14 cellular contexts compared by ENCODE assay signal in the genomic region with DNA sequence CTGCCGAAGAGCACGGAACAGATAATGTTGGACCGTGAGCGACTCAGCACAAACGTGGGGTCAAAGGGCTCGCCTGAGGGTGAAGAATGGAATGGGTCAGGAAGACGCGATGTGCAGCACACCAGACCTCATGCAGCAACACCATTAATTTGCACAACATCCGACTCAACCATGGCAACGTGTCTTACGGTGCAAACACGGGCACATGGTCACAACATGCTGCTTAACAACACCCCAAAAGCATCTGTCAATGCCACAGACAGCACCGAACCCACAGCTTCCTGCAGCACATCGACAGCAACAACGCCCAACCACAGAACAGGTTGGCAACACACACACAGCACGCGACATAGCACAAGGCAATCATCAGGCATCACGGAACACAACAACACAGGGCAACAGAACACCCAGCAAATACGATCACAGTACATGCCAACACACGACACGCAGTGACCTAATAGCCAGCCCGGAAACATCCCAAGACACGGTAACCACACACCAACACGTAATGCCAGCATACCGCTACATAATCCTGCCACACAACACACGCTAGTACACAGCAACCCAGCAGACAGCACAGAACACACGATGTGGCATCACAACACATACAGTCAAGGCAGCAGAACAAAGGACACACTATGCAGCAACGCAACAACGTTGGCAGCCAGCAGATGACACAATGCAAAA. TPM values are rescaled to one million over a fixed set of nuclear protein-coding genes. Genes with fewer than 3 reads are reported as not detected.
DNase-seq lines count a peak whose midpoint lies in the region; ATAC-seq and TF ChIP-seq lines count a peak whose summit lies in the region.
"Not testable (repeated sequence)": the region's sequence is repeated elsewhere in the genome, so short reads cannot be mapped to it uniquely, and the experiment has no call there.
"Had no signal": no experiment of that assay in that cellular context is flagged by ENCODE, and none has a peak within 500 bp of the region (broad histone marks: within the 10 kb centered on the region; RNA-seq: fewer than 3 reads in every experiment).

No MANE protein-coding gene starts in this region.

- not testable (repeated sequence) for H3K9me3 Mint-ChIP-seq in CD14-positive monocyte; activated T-cell treated with anti-CD3 and anti-CD28 coated beads, Interleukin-2, amount 50 U/mL, for 4 hours; activated naive CD8-positive, alpha-beta T cell treated with anti-CD3 and anti-CD28 coated beads, Interleukin-2, amount 10 ng/mL, durations not matched to agents 7 days and 5 days; endothelial cell (ENCODE audit: unreplicated experiment); naive thymus-derived CD8-positive, alpha-beta T cell; stimulated activated effector memory CD8-positive, alpha-beta T cell treated with anti-CD3 and anti-CD28 coated beads, Interleukin-12 subunit alpha, Interleukin-12 subunit beta, amount 100 ng/mL, for 72 hours

- H3K27ac Mint-ChIP-seq in CD14-positive monocyte: peak overlapping the region in 6 of 7 donors; percentile 46 to 82 (median 47)
- peak overlapping the region; percentile 75 for H3K27ac Mint-ChIP-seq in activated naive CD8-positive, alpha-beta T cell treated with anti-CD3 and anti-CD28 coated beads, Interleukin-2, amount 10 ng/mL, durations not matched to agents 7 days and 5 days
- H3K27ac Mint-ChIP-seq in endothelial cell (ENCODE audit: unreplicated experiment): peak overlapping the region; percentile 8
- peak overlapping the region; percentile 84 to 99 (median 96) for H3K27ac Mint-ChIP-seq in naive thymus-derived CD8-positive, alpha-beta T cell
- H3K27ac Mint-ChIP-seq in stimulated activated effector memory CD8-positive, alpha-beta T cell treated with anti-CD3 and anti-CD28 coated beads, Interleukin-12 subunit alpha, Interleukin-12 subunit beta, amount 100 ng/mL, for 72 hours: peak overlapping the region; percentile 29

- H3K4me3 ChIP-seq in Jurkat, Clone E6-1 (ENCODE audit: low read length): not testable (repeated sequence)

- not testable (repeated sequence) for DNase-seq in CD14-positive monocyte (ENCODE audit: low spot score); activated T-cell treated with anti-CD3 and anti-CD28 coated beads, Interleukin-2, amount 50 U/mL, for 4 hours; activated naive CD8-positive, alpha-beta T cell treated with anti-CD3 and anti-CD28 coated beads, Interleukin-2, amount 10 ng/mL, durations not matched to agents 7 days and 5 days; endothelial cell (ENCODE audit: low spot score); stimulated activated effector memory CD8-positive, alpha-beta T cell treated with anti-CD3 and anti-CD28 coated beads, Interleukin-12 subunit alpha, Interleukin-12 subunit beta, amount 100 ng/mL, for 72 hours (ENCODE audit: low spot score in 2 of 2)
- DNase-seq in Jurkat, Clone E6-1 (ENCODE audit: low read depth, low spot score): peak; percentile 66
- DNase-seq in T-helper 9 cell: peak; percentile 47
- DNase-seq in naive thymus-derived CD8-positive, alpha-beta T cell: peak; percentile 45 to 95 (median 84)

- not testable (repeated sequence) for H3K36me3 Mint-ChIP-seq in CD14-positive monocyte; naive thymus-derived CD8-positive, alpha-beta T cell; stimulated activated effector memory CD8-positive, alpha-beta T cell treated with anti-CD3 and anti-CD28 coated beads, Interleukin-12 subunit alpha, Interleukin-12 subunit beta, amount 100 ng/mL, for 72 hours
- H3K36me3 Mint-ChIP-seq in activated T-cell treated with anti-CD3 and anti-CD28 coated beads, Interleukin-2, amount 50 U/mL, for 4 hours (ENCODE audit: insufficient read depth): peaks cover 15% of the 10 kb centered on the region
- peaks cover 15% of the 10 kb centered on the region for H3K36me3 Mint-ChIP-seq in activated naive CD8-positive, alpha-beta T cell treated with anti-CD3 and anti-CD28 coated beads, Interleukin-2, amount 10 ng/mL, durations not matched to agents 7 days and 5 days
- H3K36me3 Mint-ChIP-seq in endothelial cell (ENCODE audit: low read depth, unreplicated experiment): peaks cover 10% of the 10 kb centered on the region

- not testable (repeated sequence) for TF ChIP-seq CTCF in CD14-positive monocyte (IDR thresholded peaks at IDR 0.05); endothelial cell (IDR thresholded peaks at IDR 0.05; ENCODE audit: unreplicated experiment)

- H3K4me1 Mint-ChIP-seq in CD14-positive monocyte: peaks cover 49% of the 10 kb centered on the region
- peaks cover 29% of the 10 kb centered on the region for H3K4me1 Mint-ChIP-seq in activated T-cell treated with anti-CD3 and anti-CD28 coated beads, Interleukin-2, amount 50 U/mL, for 4 hours (ENCODE audit: low read depth)
- H3K4me1 Mint-ChIP-seq in activated naive CD8-positive, alpha-beta T cell treated with anti-CD3 and anti-CD28 coated beads, Interleukin-2, amount 10 ng/mL, durations not matched to agents 7 days and 5 days: peaks cover 17% of the 10 kb centered on the region
- peaks cover 19% of the 10 kb centered on the region for H3K4me1 Mint-ChIP-seq in endothelial cell (ENCODE audit: unreplicated experiment)
- peaks cover 20 to 49% (median 42%) of the 10 kb centered on the region in 4 donors for H3K4me1 Mint-ChIP-seq in naive thymus-derived CD8-positive, alpha-beta T cell
- peaks cover 43% of the 10 kb centered on the region for H3K4me1 Mint-ChIP-seq in stimulated activated effector memory CD8-positive, alpha-beta T cell treated with anti-CD3 and anti-CD28 coated beads, Interleukin-12 subunit alpha, Interleukin-12 subunit beta, amount 100 ng/mL, for 72 hours

- intact Hi-C loops in CD14-positive monocyte (cut with micrococcal nuclease): not testable (repeated sequence)

- H3K4me3 Mint-ChIP-seq in CD14-positive monocyte; activated T-cell treated with anti-CD3 and anti-CD28 coated beads, Interleukin-2, amount 50 U/mL, for 4 hours: not testable (repeated sequence)
- H3K4me3 Mint-ChIP-seq in activated naive CD8-positive, alpha-beta T cell treated with anti-CD3 and anti-CD28 coated beads, Interleukin-2, amount 10 ng/mL, durations not matched to agents 7 days and 5 days: peak overlapping the region; percentile 18
- peak overlapping the region; percentile 8 for H3K4me3 Mint-ChIP-seq in endothelial cell (ENCODE audit: unreplicated experiment)
- H3K4me3 Mint-ChIP-seq in naive thymus-derived CD8-positive, alpha-beta T cell: peak overlapping the region; percentile 21 to 77 (median 52)
- peak overlapping the region; percentile 9 for H3K4me3 Mint-ChIP-seq in stimulated activated effector memory CD8-positive, alpha-beta T cell treated with anti-CD3 and anti-CD28 coated beads, Interleukin-12 subunit alpha, Interleukin-12 subunit beta, amount 100 ng/mL, for 72 hours

- not testable (repeated sequence) for H3K27me3 Mint-ChIP-seq in CD14-positive monocyte (ENCODE audit: low read depth in 3 of 3); activated T-cell treated with anti-CD3 and anti-CD28 coated beads, Interleukin-2, amount 50 U/mL, for 4 hours (ENCODE audit: low read depth); activated naive CD8-positive, alpha-beta T cell treated with anti-CD3 and anti-CD28 coated beads, Interleukin-2, amount 10 ng/mL, durations not matched to agents 7 days and 5 days; endothelial cell (ENCODE audit: unreplicated experiment); naive thymus-derived CD8-positive, alpha-beta T cell

- peak; percentile 62 to 78 for ATAC-seq in activated T-cell treated with anti-CD3 and anti-CD28 coated beads, Interleukin-2, amount 50 U/mL, for 4 hours
- ATAC-seq in activated naive CD8-positive, alpha-beta T cell treated with anti-CD3 and anti-CD28 coated beads, Interleukin-2, amount 10 ng/mL, durations not matched to agents 7 days and 5 days (ENCODE audit: low read depth): peak; percentile 78
- ATAC-seq in naive thymus-derived CD8-positive, alpha-beta T cell: peak; percentile 89 to 92
- ATAC-seq in stimulated activated effector memory CD8-positive, alpha-beta T cell treated with anti-CD3 and anti-CD28 coated beads, Interleukin-12 subunit alpha, Interleukin-12 subunit beta, amount 100 ng/mL, for 72 hours: peak; percentile 88

- POLR2A ChIA-PET in activated naive CD8-positive, alpha-beta T cell treated with anti-CD3 and anti-CD28 coated beads, Interleukin-2, amount 10 ng/mL, durations not matched to agents 7 days and 5 days (lab: Charles Lee): not testable (repeated sequence)
- POLR2A ChIA-PET in naive thymus-derived CD8-positive, alpha-beta T cell (lab: Charles Lee): interaction anchor here (0.8 to 1.9 kb wide), 5 partner anchors 10 to 294 kb away, joined by 3 to 5 read pairs (median 4); a partner anchor contains a TSS

RNA-seq across cellular contexts. Expression of a gene that starts 23.4 kb away (rescaled TPM):
- polyA plus RNA-seq in CD14-positive monocyte: not detected
- polyA plus RNA-seq in Jurkat, Clone E6-1 (2012; ENCODE audit: insufficient read depth, insufficient read length): not detected
- under 1 TPM; 0.38 to 0.50 (median 0.38) TPM for total RNA-seq in activated T-cell treated with anti-CD3 and anti-CD28 coated beads, Interleukin-2, amount 50 U/mL, for 4 hours
- total RNA-seq in activated naive CD8-positive, alpha-beta T cell treated with anti-CD3 and anti-CD28 coated beads, Interleukin-2, amount 10 ng/mL, durations not matched to agents 7 days and 5 days: under 1 TPM; 0.28 to 0.55 TPM
- not detected for total RNA-seq in endothelial cell (ENCODE audit: unreplicated experiment)
- not detected for total RNA-seq in naive thymus-derived CD8-positive, alpha-beta T cell
- not detected for polyA plus RNA-seq in naive thymus-derived CD8-positive, alpha-beta T cell
- total RNA-seq: activated B cell treated with CpG ODN at 0.5 μM for 24 hours; left ventricle myocardium superior; PC-3; T-helper 2 cell treated with Interferon-gamma antibody and Interleukin-4, amounts not matched to agents 100 ng/mL and 5 ng/mL, for 36 hours had no signal
- polyA plus RNA-seq: cardiac muscle cell, GM12878 had no signal

RNA-seq across cellular contexts. Expression of a gene that starts 27.9 kb away (rescaled TPM):
- 10 to 100 TPM; 60.6 to 76.8 TPM for polyA plus RNA-seq in CD14-positive monocyte
- 118 TPM for polyA plus RNA-seq in Jurkat, Clone E6-1 (2012; ENCODE audit: insufficient read depth, insufficient read length)
- total RNA-seq in activated T-cell treated with anti-CD3 and anti-CD28 coated beads, Interleukin-2, amount 50 U/mL, for 4 hours: 10 to 100 TPM; 86.3 to 95.4 (median 89.4) TPM
- 100 to 1,000 TPM; 158 to 159 TPM for total RNA-seq in activated naive CD8-positive, alpha-beta T cell treated with anti-CD3 and anti-CD28 coated beads, Interleukin-2, amount 10 ng/mL, durations not matched to agents 7 days and 5 days
- 146 TPM for total RNA-seq in endothelial cell (ENCODE audit: unreplicated experiment)
- total RNA-seq in naive thymus-derived CD8-positive, alpha-beta T cell: 100 to 1,000 TPM; 233 to 243 TPM
- polyA plus RNA-seq in naive thymus-derived CD8-positive, alpha-beta T cell: 100 to 1,000 TPM; 104 to 214 (median 153) TPM

RNA-seq across cellular contexts. Expression of a gene that starts 48.8 kb away (rescaled TPM):
- polyA plus RNA-seq in CD14-positive monocyte: 100 to 1,000 TPM in 1 of 2 donors, 10 to 100 TPM in 1; 89.4 to 108 TPM
- polyA plus RNA-seq in Jurkat, Clone E6-1 (2012; ENCODE audit: insufficient read depth, insufficient read length): 55.7 TPM
- total RNA-seq in activated T-cell treated with anti-CD3 and anti-CD28 coated beads, Interleukin-2, amount 50 U/mL, for 4 hours: 10 to 100 TPM; 26.6 to 34.9 (median 30.0) TPM
- 10 to 100 TPM; 53.1 to 57.7 TPM for total RNA-seq in activated naive CD8-positive, alpha-beta T cell treated with anti-CD3 and anti-CD28 coated beads, Interleukin-2, amount 10 ng/mL, durations not matched to agents 7 days and 5 days
- total RNA-seq in endothelial cell (ENCODE audit: unreplicated experiment): 29.2 TPM
- total RNA-seq in naive thymus-derived CD8-positive, alpha-beta T cell: 10 to 100 TPM; 47.3 to 48.6 TPM
- polyA plus RNA-seq in naive thymus-derived CD8-positive, alpha-beta T cell: 10 to 100 TPM; 76.4 to 87.2 (median 87.1) TPM

RNA-seq across cellular contexts. Expression of a gene that starts 51.5 kb away (rescaled TPM):
- not detected for polyA plus RNA-seq in CD14-positive monocyte
- polyA plus RNA-seq in Jurkat, Clone E6-1 (2012; ENCODE audit: insufficient read depth, insufficient read length): not detected
- total RNA-seq in activated T-cell treated with anti-CD3 and anti-CD28 coated beads, Interleukin-2, amount 50 U/mL, for 4 hours: under 1 TPM in 1 of 3 donors, not detected in 2; 0.87 TPM
- 1 to 10 TPM; 3.0 TPM for total RNA-seq in activated naive CD8-positive, alpha-beta T cell treated with anti-CD3 and anti-CD28 coated beads, Interleukin-2, amount 10 ng/mL, durations not matched to agents 7 days and 5 days
- not detected for total RNA-seq in endothelial cell (ENCODE audit: unreplicated experiment)
- total RNA-seq in naive thymus-derived CD8-positive, alpha-beta T cell: 1 to 10 TPM in 1 of 2 experiments, not detected in 1; 2.2 TPM
- polyA plus RNA-seq in naive thymus-derived CD8-positive, alpha-beta T cell: not detected
- total RNA-seq: cardiac muscle cell, PC-3 had no signal
- polyA plus RNA-seq: cardiac muscle cell had no signal

RNA-seq across cellular contexts. Expression of a gene that starts 55.2 kb away (rescaled TPM):
- polyA plus RNA-seq in CD14-positive monocyte: not detected
- polyA plus RNA-seq in Jurkat, Clone E6-1 (2012; ENCODE audit: insufficient read depth, insufficient read length): not detected
- total RNA-seq in activated T-cell treated with anti-CD3 and anti-CD28 coated beads, Interleukin-2, amount 50 U/mL, for 4 hours: not detected
- not detected for total RNA-seq in activated naive CD8-positive, alpha-beta T cell treated with anti-CD3 and anti-CD28 coated beads, Interleukin-2, amount 10 ng/mL, durations not matched to agents 7 days and 5 days
- total RNA-seq in endothelial cell (ENCODE audit: unreplicated experiment): not detected
- total RNA-seq in naive thymus-derived CD8-positive, alpha-beta T cell: not detected
- not detected for polyA plus RNA-seq in naive thymus-derived CD8-positive, alpha-beta T cell
- total RNA-seq: activated B cell treated with CpG ODN at 0.5 μM for 24 hours; cardiac muscle cell; GM12878; left ventricle myocardium superior; PC-3; T-helper 2 cell treated with Interferon-gamma antibody and Interleukin-4, amounts not matched to agents 100 ng/mL and 5 ng/mL, for 36 hours had no signal
- polyA plus RNA-seq: cardiac muscle cell, GM12878 had no signal

Comparison
In these comparisons a context has a peak if more than half of its experiments do, and no peak if none do; other contexts are left out.
1. H3K27ac Mint-ChIP-seq: peak in every context shown above with its lines; median percentile 96 in naive thymus-derived CD8-positive, alpha-beta T cell; 75 in activated naive CD8-positive, alpha-beta T cell treated with anti-CD3 and anti-CD28 coated beads, Interleukin-2, amount 10 ng/mL, durations not matched to agents 7 days and 5 days; 47 in CD14-positive monocyte; 29 in stimulated activated effector memory CD8-positive, alpha-beta T cell treated with anti-CD3 and anti-CD28 coated beads, Interleukin-12 subunit alpha, Interleukin-12 subunit beta, amount 100 ng/mL, for 72 hours; 8 in endothelial cell.